ENCODE assay signal across 18 cellular contexts in genomic region chr1:40755052-40755451, GRCh38. TPM values are rescaled to one million over a fixed set of nuclear protein-coding genes. Genes with fewer than 3 reads are reported as not detected.
DNase-seq lines count a peak whose midpoint lies in the region; FAIRE-seq and TF ChIP-seq lines count a peak whose summit lies in the region.
"Had no signal": no experiment of that assay in that cellular context is flagged by ENCODE, and none has a peak within 500 bp of the region (broad histone marks: within the 10 kb centered on the region; RNA-seq: fewer than 3 reads in every experiment).

No MANE protein-coding gene starts in this region.

- no peak overlapping the region for H3K4me2 ChIP-seq in hepatocyte
- H3K4me2 ChIP-seq: BLaER1 had no signal

- H3K79me2 ChIP-seq in hepatocyte, result peaks cover 21% of the 10 kb centered on the region

- H3K9me2 ChIP-seq in hepatocyte (replicated peaks; ENCODE audit: insufficient read depth), result no peaks in the 10 kb centered on the region

- H3K27me3 ChIP-seq in bronchial epithelial cell (ENCODE audit: control insufficient read depth, insufficient read depth, low read length) (no peaks in the 10 kb centered on the region), hepatocyte (no peaks in the 10 kb centered on the region)
- H3K27me3 ChIP-seq: BLaER1, esophagus squamous epithelium, transverse colon had no signal

- H2AFZ ChIP-seq in hepatocyte, result no peak overlapping the region

- peaks cover 12% of the 10 kb centered on the region for H3K4me1 ChIP-seq in hepatocyte (ENCODE audit: insufficient read depth)
- H3K4me1 ChIP-seq: BLaER1 had no signal

- H3K36me3 ChIP-seq in bronchial epithelial cell (ENCODE audit: control insufficient read depth, insufficient read depth, low read length) (peaks cover 24% of the 10 kb centered on the region), hepatocyte (replicated peaks; ENCODE audit: insufficient read depth, low read depth) (no peaks in the 10 kb centered on the region)

- DNase-seq in MV-4-11 (lab: John Stamatoyannopoulos, UW), result peak; percentile 69
- peak; percentile 20 for DNase-seq in bronchial epithelial cell (ENCODE audit: low read depth)
- peak; percentile 28 for DNase-seq in hepatocyte (ENCODE audit: low spot score)
- peak; percentile 78 for DNase-seq in renal cortical epithelial cell (ENCODE audit: low read depth)
- DNase-seq in cerebellum (ENCODE audit: low spot score), result no peak
- DNase-seq in stimulated activated naive CD4-positive, alpha-beta T cell (lab: John Stamatoyannopoulos, UW), result no peak
- no peak for DNase-seq in HCEC 1CT
- no peak for DNase-seq in NCI-H774 (lab: John Stamatoyannopoulos, UW)
- DNase-seq: DMS153; esophagus squamous epithelium; NCI-H1092; posterior cingulate gyrus; stimulated activated CD4-positive, alpha-beta T cell treated with anti-CD3 and anti-CD28 coated beads, Interleukin-1b, Interleukin-23, amount 100 ng/mL, for 48 hours; transverse colon had no signal

- FAIRE-seq in bronchial epithelial cell (lab: Jason Lieb, UNC), result no peak
- FAIRE-seq: GM18507 had no signal

- no peak overlapping the region for H3K27ac ChIP-seq in hepatocyte
- H3K27ac ChIP-seq: BLaER1, SK-N-MC, VCaP had no signal

- no peaks in the 10 kb centered on the region for H4K20me1 ChIP-seq in hepatocyte (ENCODE audit: insufficient read depth, poor library complexity, severe bottlenecking)
- H4K20me1 ChIP-seq: BLaER1 had no signal

- no peaks in the 10 kb centered on the region for H3K9me3 ChIP-seq in hepatocyte (ENCODE audit: low read depth)
- H3K9me3 ChIP-seq: BLaER1, esophagus squamous epithelium, transverse colon had no signal

- 74% methylated on average over 3 of the region's 3 CpGs for WGBS in hepatocyte (ENCODE audit: low lambda C conversion rate, missing lambda C conversion rate)

- TF ChIP-seq CTCF in bronchial epithelial cell (IDR thresholded peaks at IDR 0.05; ENCODE audit: insufficient read depth, low read length, severe bottlenecking), result no peak
- no peak for TF ChIP-seq CTCF in hepatocyte (IDR thresholded peaks at IDR 0.05; ENCODE audit: poor library complexity)

- H3K4me3 ChIP-seq in bronchial epithelial cell (ENCODE audit: low read depth, low read length) (no peak overlapping the region), hepatocyte (no peak overlapping the region)
- H3K4me3 ChIP-seq: BLaER1, esophagus squamous epithelium, SK-N-MC, transverse colon had no signal

RNA-seq across cellular contexts. Expression of gene KCNQ4, which starts 28.5 kb away (rescaled TPM):
- total RNA-seq in bronchial epithelial cell (under 0.01 TPM in 2 replicates), hepatocyte (not detected in 2 replicates), renal cortical epithelial cell (0.20 and 0.87 TPM in 2 replicates), cerebellum (2.0 TPM)
- polyA plus RNA-seq in hepatocyte, result not detected in 2 replicates

Comparison
In these comparisons a context has a peak if more than half of its experiments do, and no peak if none do; other contexts are left out.
1. DNase-seq: peak in MV-4-11 (single experiment), bronchial epithelial cell (single experiment), hepatocyte (single experiment) and renal cortical epithelial cell (single experiment); none in cerebellum (single experiment), stimulated activated naive CD4-positive, alpha-beta T cell (0 of 6), HCEC 1CT (single experiment) and NCI-H774 (single experiment).